ENCODE assay signal across 18 cellular contexts in genomic region chr10:21943633-21944265, GRCh38. TPM values are rescaled to one million over a fixed set of nuclear protein-coding genes. Genes with fewer than 3 reads are reported as not detected.
A peak's percentile ranks its signal among the peaks of the same experiment; 100 is the strongest.
DNase-seq lines count a peak whose midpoint lies in the region; ATAC-seq and TF ChIP-seq lines count a peak whose summit lies in the region.
"Had no signal": no experiment of that assay in that cellular context is flagged by ENCODE, and none has a peak within 500 bp of the region (broad histone marks: within the 10 kb centered on the region; RNA-seq: fewer than 3 reads in every experiment).

No MANE protein-coding gene starts in this region.

- no peaks in the 10 kb centered on the region for H3K79me2 ChIP-seq in GM23338 (replicated peaks; ENCODE audit: insufficient read depth)

- H3K4me2 ChIP-seq in GM23338 = no peak overlapping the region

- H3K4me1 Mint-ChIP-seq in GM23338 = peaks cover 5% of the 10 kb centered on the region; the same call in 2 of the 3 replicates
- peaks cover 7% of the 10 kb centered on the region for H3K4me1 Mint-ChIP-seq in activated CD8-positive, alpha-beta T cell treated with anti-CD3 and anti-CD28 coated beads, Interleukin-2, amount 10 ng/mL, durations not matched to agents 7 days and 5 days (ENCODE audit: low read depth)

- POLR2A ChIA-PET in activated CD8-positive, alpha-beta T cell treated with anti-CD3 and anti-CD28 coated beads, Interleukin-2, amount 10 ng/mL, durations not matched to agents 7 days and 5 days (lab: Charles Lee) = no interaction called here

- no peak overlapping the region for H3K27ac Mint-ChIP-seq in GM23338
- no peak overlapping the region for H3K27ac Mint-ChIP-seq in activated CD8-positive, alpha-beta T cell treated with anti-CD3 and anti-CD28 coated beads, Interleukin-2, amount 10 ng/mL, durations not matched to agents 7 days and 5 days
- H3K27ac Mint-ChIP-seq: activated naive CD8-positive, alpha-beta T cell treated with anti-CD3 and anti-CD28 coated beads for 36 hours; activated T-cell treated with anti-CD3 and anti-CD28 coated beads, Interleukin-2, amount 50 U/mL, for 24 hours had no signal

- TF ChIP-seq CTCF in AG10803 (conservative IDR thresholded peaks at IDR 0.05; ENCODE audit: low read length) (no peak), GM23338 (conservative IDR thresholded peaks at IDR 0.05; ENCODE audit: low read depth in 2 of 2) (no peak)

- no peaks in the 10 kb centered on the region for H3K4me1 ChIP-seq in GM23338 (ENCODE audit: insufficient read depth)

- CTCF ChIA-PET in activated CD8-positive, alpha-beta T cell treated with anti-CD3 and anti-CD28 coated beads, Interleukin-2, amount 10 ng/mL, durations not matched to agents 7 days and 5 days (lab: Charles Lee) = no interaction called here

- DNase-seq in AG10803 (ENCODE audit: low read depth) (peak; percentile 28), GM23338 (ENCODE audit: low spot score) (no peak), OCI-M1 (lab: John Stamatoyannopoulos, UW) (peak; percentile 85), fibroblast of gingiva (ENCODE audit: low read depth) (peak; percentile 45), COR-L47 (lab: John Stamatoyannopoulos, UW) (no peak), mesenteric fat pad (ENCODE audit: low spot score) (no peak), cortex of kidney (lab: John Stamatoyannopoulos, UW) (no peak)
- DNase-seq in activated CD8-positive, alpha-beta T cell treated with anti-CD3 and anti-CD28 coated beads, Interleukin-2, amount 10 ng/mL, durations not matched to agents 7 days and 5 days = no peak
- DNase-seq: activated CD4-positive, alpha-beta T cell treated with anti-CD3 and anti-CD28 coated beads for 48 hours; activated naive CD8-positive, alpha-beta T cell treated with anti-CD3 and anti-CD28 coated beads for 36 hours; activated T-cell treated with anti-CD3 and anti-CD28 coated beads, Interleukin-2, amount 50 U/mL, for 24 hours; caudate nucleus; DMS53; mesendoderm; NCI-H1930; sigmoid colon; transverse colon had no signal

- no peak for ATAC-seq in GM23338
- no peak for ATAC-seq in activated CD8-positive, alpha-beta T cell treated with anti-CD3 and anti-CD28 coated beads, Interleukin-2, amount 10 ng/mL, durations not matched to agents 7 days and 5 days

- no peaks in the 10 kb centered on the region for H3K36me3 Mint-ChIP-seq in GM23338 (ENCODE audit: low read depth)
- peaks cover 10% of the 10 kb centered on the region for H3K36me3 Mint-ChIP-seq in activated CD8-positive, alpha-beta T cell treated with anti-CD3 and anti-CD28 coated beads, Interleukin-2, amount 10 ng/mL, durations not matched to agents 7 days and 5 days (ENCODE audit: low read depth)

- H3F3A ChIP-seq in GM23338 (replicated peaks; ENCODE audit: low read depth) = no peaks in the 10 kb centered on the region

- no peak overlapping the region for H2AFZ ChIP-seq in GM23338

- H4K20me1 ChIP-seq in GM23338 (replicated peaks; ENCODE audit: insufficient read depth) = no peaks in the 10 kb centered on the region

- no peaks in the 10 kb centered on the region for H3K9me3 Mint-ChIP-seq in GM23338
- peaks cover 5% of the 10 kb centered on the region for H3K9me3 Mint-ChIP-seq in activated CD8-positive, alpha-beta T cell treated with anti-CD3 and anti-CD28 coated beads, Interleukin-2, amount 10 ng/mL, durations not matched to agents 7 days and 5 days (ENCODE audit: insufficient read depth)
- H3K9me3 Mint-ChIP-seq: activated naive CD8-positive, alpha-beta T cell treated with anti-CD3 and anti-CD28 coated beads for 36 hours; activated T-cell treated with anti-CD3 and anti-CD28 coated beads, Interleukin-2, amount 50 U/mL, for 24 hours had no signal

- H3K4me3 ChIP-seq in AG10803 (ENCODE audit: low read length) = no peak overlapping the region
- no peak overlapping the region for H3K4me3 ChIP-seq in GM23338
- H3K4me3 ChIP-seq: sigmoid colon, transverse colon had no signal

- no peaks in the 10 kb centered on the region for H3K27me3 Mint-ChIP-seq in GM23338 (ENCODE audit: insufficient read depth, low read depth, poor library complexity)
- no peaks in the 10 kb centered on the region for H3K27me3 Mint-ChIP-seq in activated CD8-positive, alpha-beta T cell treated with anti-CD3 and anti-CD28 coated beads, Interleukin-2, amount 10 ng/mL, durations not matched to agents 7 days and 5 days (ENCODE audit: low read depth)
- H3K27me3 Mint-ChIP-seq: activated naive CD8-positive, alpha-beta T cell treated with anti-CD3 and anti-CD28 coated beads for 36 hours; activated T-cell treated with anti-CD3 and anti-CD28 coated beads, Interleukin-2, amount 50 U/mL, for 24 hours had no signal

- no peaks in the 10 kb centered on the region for H3K36me3 ChIP-seq in GM23338 (ENCODE audit: insufficient read depth)
- H3K36me3 ChIP-seq: sigmoid colon, transverse colon had no signal

- no peaks in the 10 kb centered on the region for H3K27me3 ChIP-seq in GM23338 (ENCODE audit: insufficient read depth)
- H3K27me3 ChIP-seq: sigmoid colon, transverse colon had no signal

- 0 out of 2 replicates have a peak overlapping the region, but pooled peaks have one; percentile 39 for H3K27ac ChIP-seq in GM23338 (ENCODE audit: low read depth)
- H3K27ac ChIP-seq: RWPE1, sigmoid colon, transverse colon had no signal

- H3K9me2 ChIP-seq in GM23338 (ENCODE audit: insufficient read depth) = no peaks in the 10 kb centered on the region

- H3K4me3 Mint-ChIP-seq in GM23338 = no peak overlapping the region
- no peak overlapping the region for H3K4me3 Mint-ChIP-seq in activated CD8-positive, alpha-beta T cell treated with anti-CD3 and anti-CD28 coated beads, Interleukin-2, amount 10 ng/mL, durations not matched to agents 7 days and 5 days
- H3K4me3 Mint-ChIP-seq: activated naive CD8-positive, alpha-beta T cell treated with anti-CD3 and anti-CD28 coated beads for 36 hours; activated T-cell treated with anti-CD3 and anti-CD28 coated beads, Interleukin-2, amount 50 U/mL, for 24 hours had no signal

TF ChIP-seq in GM23338, 12 proteins besides CTCF, POLR2A, EP300 and RAD21 (continues in another document):
- TF ChIP-seq CREB1 (CRISPR knock-in tag; IDR thresholded peaks at IDR 0.05; ENCODE audit: low read depth) = no peak
- no peak for TF ChIP-seq JUNB (IDR thresholded peaks at IDR 0.05; ENCODE audit: unreplicated experiment)
- no peak for TF ChIP-seq POLR2AphosphoS5 (IDR thresholded peaks at IDR 0.05; ENCODE audit: low read depth)
- no peak for TF ChIP-seq ETS1 (IDR thresholded peaks at IDR 0.05)
- no peak for TF ChIP-seq NANOG (IDR thresholded peaks at IDR 0.05; ENCODE audit: borderline replicate concordance)
- no peak for TF ChIP-seq ZNF331 (CRISPR knock-in tag; IDR thresholded peaks at IDR 0.05; ENCODE audit: low read depth)
- TF ChIP-seq REST (IDR thresholded peaks at IDR 0.05; ENCODE audit: unreplicated experiment) = no peak

RNA-seq across cellular contexts. Expression of gene DNAJC1, which starts 59.8 kb away (rescaled TPM):
- total RNA-seq in GM23338 (2014; rRNA removed; shearing (Covaris generic)) = 45.3 and 50.8 TPM in 2 replicates
- polyA plus RNA-seq in GM23338 (2016; fragmentation: Nextera tagmentation; extraction: Ambion mirVana) = 31.8 and 38.6 TPM in 2 replicates
- 10 to 100 TPM; 21.4 to 22.4 TPM for total RNA-seq in activated CD8-positive, alpha-beta T cell treated with anti-CD3 and anti-CD28 coated beads, Interleukin-2, amount 10 ng/mL, durations not matched to agents 7 days and 5 days
- 28.2 TPM for total RNA-seq in mesenteric fat pad

Comparison
In these comparisons a context has a peak if more than half of its experiments do, and no peak if none do; other contexts are left out.
1. DNase-seq: peak in AG10803 (single experiment), OCI-M1 (single experiment) and fibroblast of gingiva (single experiment); none in GM23338 (single experiment), COR-L47 (single experiment), activated CD8-positive, alpha-beta T cell treated with anti-CD3 and anti-CD28 coated beads, Interleukin-2, amount 10 ng/mL, durations not matched to agents 7 days and 5 days (single experiment), mesenteric fat pad (single experiment) and cortex of kidney (single experiment).